Comparison of ENCODE assay signal across 1 cellular context in genomic region chr11:71451596-71452353, GRCh38.
A peak's percentile ranks its signal among the peaks of the same experiment; 100 is the strongest.
TF ChIP-seq lines count a peak whose summit lies in the region.

No MANE protein-coding gene starts in this region.

TF ChIP-seq in GM12878, 131 proteins besides CTCF, POLR2A, EP300 and RAD21 (continued from another document):
- TF ChIP-seq POU2F2 (IDR thresholded peaks at IDR 0.05; ENCODE audit: borderline replicate concordance, low read depth, low read length) (peak; percentile 90; the same call in 2 of the 3 replicates), SPI1 (IDR thresholded peaks at IDR 0.05; ENCODE audit: borderline replicate concordance, insufficient read depth, low read depth, low read length) (peak; percentile 31; the same call in 1 of the 2 replicates)
